In the genomic region with DNA sequence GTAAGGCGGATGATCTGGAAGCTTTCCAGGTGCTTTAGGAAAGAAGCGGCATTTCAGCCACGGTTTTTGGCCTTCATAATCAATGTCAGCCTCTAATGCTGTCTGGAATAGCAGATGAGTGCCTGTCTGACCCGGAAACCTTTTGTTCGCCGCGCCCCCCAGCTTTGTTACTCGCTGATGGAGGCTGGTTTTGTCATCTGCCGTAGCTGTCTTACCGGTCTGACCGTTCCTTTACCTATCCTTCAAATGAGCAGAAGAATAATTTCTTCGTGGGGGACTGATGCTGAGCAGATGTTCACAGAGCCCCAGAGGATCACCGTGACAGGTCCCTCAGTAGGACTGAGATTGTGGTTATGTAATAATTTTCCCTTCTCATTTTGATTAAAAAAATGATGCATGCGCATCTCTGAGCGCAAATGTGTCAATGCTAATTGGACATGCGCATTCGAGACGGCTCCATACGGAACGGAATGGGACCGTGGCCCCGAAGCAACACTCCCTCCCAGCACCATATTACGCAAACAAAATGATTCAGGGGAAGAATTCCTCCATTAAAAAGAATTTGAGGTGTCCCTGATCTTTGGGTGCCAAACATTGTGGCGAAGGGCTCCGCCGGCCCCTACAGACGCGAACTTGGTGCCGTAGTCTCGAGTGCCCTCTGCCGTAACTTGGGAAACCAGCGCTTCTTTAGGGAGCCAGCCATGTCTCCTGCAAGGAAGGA, we compare ENCODE assay signal across 8 cellular contexts. TPM values are rescaled to one million over a fixed set of nuclear protein-coding genes. Genes with fewer than 3 reads are reported as not detected.
DNase-seq lines count a peak whose midpoint lies in the region; ATAC-seq and TF ChIP-seq lines count a peak whose summit lies in the region.

No MANE protein-coding gene starts in this region.

- TF ChIP-seq POLR2A in erythroblast (IDR thresholded peaks at IDR 0.05; ENCODE audit: low read length): no peak
- no peak for TF ChIP-seq POLR2A in upper lobe of left lung (IDR thresholded peaks at IDR 0.05)

- no peak overlapping the region for H3K27ac Mint-ChIP-seq in T-cell

- H3K36me3 ChIP-seq in HUES48 (ENCODE audit: control insufficient read depth, insufficient read depth, low read length) (no peaks in the 10 kb centered on the region), mucosa of descending colon (ENCODE audit: low read depth) (no peaks in the 10 kb centered on the region), upper lobe of left lung (no peaks in the 10 kb centered on the region)

- CTCF ChIA-PET in T-cell (lab: Charles Lee): interaction anchor here in 1 of 2 donors (0.9 kb wide), 1 partner anchor 129 kb away, joined by 3 read pairs; no protein-coding TSS in a partner anchor

- ATAC-seq in T-cell (replicated peaks in 1 of 4) (peak in 1 of 4 experiments; percentile 30), mucosa of descending colon (peak; percentile 59), upper lobe of left lung (ENCODE audit: low FRiP score in 2 of 2) (peak in 1 of 2 donors; percentile 82), GM21447 (IDR thresholded peaks at IDR 0.05; ENCODE audit: unreplicated experiment) (no peak)

- DNase-seq in DMS114 treated with DMSO at 0.1 percent for 48 hours (lab: John Stamatoyannopoulos, UW; ENCODE audit: unreplicated experiment) (peak; percentile 65), T-cell (peak in 3 of 34 experiments; percentile 2 to 13 (median 6)), erythroblast (lab: John Stamatoyannopoulos, UW) (peak; percentile 68 to 77), mucosa of descending colon (peak in 2 of 3 donors; percentile 39 to 49), upper lobe of left lung (no peak), A172 (ENCODE audit: low spot score) (no peak)

- H3K27me3 ChIP-seq in HUES48 (ENCODE audit: control insufficient read depth, insufficient read depth, low read length): peaks cover 50% of the 10 kb centered on the region
- H3K27me3 ChIP-seq in upper lobe of left lung: no peaks in the 10 kb centered on the region

- H3K4me1 ChIP-seq in HUES48 (ENCODE audit: control insufficient read depth, insufficient read depth, low read length) (peaks cover 6% of the 10 kb centered on the region; the same call in 1 of the 2 replicates), mucosa of descending colon (ENCODE audit: low read depth) (no peaks in the 10 kb centered on the region), upper lobe of left lung (peaks cover 2 to 11% (median 9%) of the 10 kb centered on the region in 4 donors)

- H3K9me3 Mint-ChIP-seq in T-cell: no peaks in the 10 kb centered on the region

- H3K27me3 Mint-ChIP-seq in T-cell: peaks cover 40 to 42% of the 10 kb centered on the region in 2 donors

- no peak for TF ChIP-seq EP300 in upper lobe of left lung (IDR thresholded peaks at IDR 0.05)

- no peak overlapping the region for H3K27ac ChIP-seq in HUES48 (ENCODE audit: low read depth, low read length)
- H3K27ac ChIP-seq in upper lobe of left lung: no peak overlapping the region

- TF ChIP-seq CTCF in mucosa of descending colon (IDR thresholded peaks at IDR 0.05) (no peak), upper lobe of left lung (IDR thresholded peaks at IDR 0.05) (peak in 5 of 6 experiments; percentile 28 to 36 (median 34))

- peaks cover 0 to 11% (median 10%) of the 10 kb centered on the region in 3 donors for H3K4me1 Mint-ChIP-seq in T-cell

- intact Hi-C loops in mucosa of descending colon (cut with DNase I, micrococcal nuclease): loop anchor here in 1 of 2 donors (10.0 kb wide), 1 partner anchor 132 kb away; no protein-coding TSS in a partner anchor

- H3K9me3 ChIP-seq in HUES48 (ENCODE audit: control insufficient read depth, insufficient read depth, low read length) (no peaks in the 10 kb centered on the region), mucosa of descending colon (no peaks in the 10 kb centered on the region), upper lobe of left lung (no peaks in the 10 kb centered on the region)

- 10 to 23% methylated on average over 22 to 32 of the region's 32 CpGs for whole genome bisulfite sequencing in upper lobe of left lung, 2 donors

- POLR2A ChIA-PET in T-cell (lab: Charles Lee): no interaction called here

- no peaks in the 10 kb centered on the region for H3K36me3 Mint-ChIP-seq in T-cell

- peak overlapping the region; percentile 28 to 64 (median 44) for H3K4me3 Mint-ChIP-seq in T-cell

- H3K9ac ChIP-seq in HUES48 (ENCODE audit: low read depth, low read length): no peak overlapping the region

- H3K4me3 ChIP-seq in HUES48 (ENCODE audit: low read depth, low read length) (peak overlapping the region; percentile 55), mucosa of descending colon (no peak overlapping the region), upper lobe of left lung (peak overlapping the region in 2 of 4 donors; percentile 31 to 45)

RNA-seq across cellular contexts. Expression of a gene that starts 27.6 kb away (rescaled TPM):
- total RNA-seq in T-cell (not detected), mucosa of descending colon (not detected), upper lobe of left lung (not detected)
- not detected in 2 replicates for total RNA-seq in A172 (2014; rRNA removed; shearing (Covaris generic))

RNA-seq across cellular contexts. Expression of a gene that starts 51.0 kb away (rescaled TPM):
- total RNA-seq in T-cell: 1,000 to 10,000 TPM in 2 of 5 donors, 100 to 1,000 TPM in 3; 940 to 1,150 (median 989) TPM
- total RNA-seq in mucosa of descending colon: 100 to 1,000 TPM; 404 to 623 (median 596) TPM
- 100 to 1,000 TPM; 289 to 646 (median 517) TPM for total RNA-seq in upper lobe of left lung
- 2,482 and 3,666 TPM in 2 replicates for total RNA-seq in A172 (2014; rRNA removed; shearing (Covaris generic))

Comparison
In these comparisons a context has a peak if more than half of its experiments do, and no peak if none do; other contexts are left out.
1. DNase-seq: peak in DMS114 treated with DMSO at 0.1 percent for 48 hours (single experiment), erythroblast (2 of 2) and mucosa of descending colon (2 of 3); none in upper lobe of left lung (0 of 2) and A172 (single experiment).